9 cellular contexts compared by ENCODE assay signal in genomic region chr3:37245003-37245402, GRCh38. TPM values are rescaled to one million over a fixed set of nuclear protein-coding genes. Genes with fewer than 3 reads are reported as not detected.
DNase-seq lines count a peak whose midpoint lies in the region; ATAC-seq and TF ChIP-seq lines count a peak whose summit lies in the region.
"Had no signal": no experiment of that assay in that cellular context is flagged by ENCODE, and none has a peak within 500 bp of the region (broad histone marks: within the 10 kb centered on the region; RNA-seq: fewer than 3 reads in every experiment).

No MANE protein-coding gene starts in this region.

- peak overlapping the region; percentile 96 for H3K4me3 Mint-ChIP-seq in GM23338

- in situ Hi-C loops in Panc1 (cut with HindIII; ENCODE audit: low pct_unique_long_range_greater_than_20kb, low sequenced_read_pairs): no loop called here

- POLR2A ChIA-PET in Panc1 (lab: Charles Lee): no interaction called here

- BruUV-seq in Panc1 (replicated peaks; lab: Mats Ljungman, UMichigan): TSS peak; percentile 71

- DNase-seq in GM23338 (ENCODE audit: low spot score) (no peak), Panc1 (ENCODE audit: low read depth, low spot score) (no peak), fibroblast of the aortic adventitia (ENCODE audit: low read depth) (no peak), skeletal muscle cell (ENCODE audit: low read depth) (no peak), NCI-H1048 (lab: John Stamatoyannopoulos, UW) (no peak), NOMO-1 treated with DMSO at 0.1 percent for 48 hours (lab: John Stamatoyannopoulos, UW; ENCODE audit: unreplicated experiment) (no peak), islet precursor cell (no peak)
- DNase-seq: central memory CD4-positive, alpha-beta T cell; NCI-H187 had no signal

- H3K36me3 ChIP-seq in GM23338 (ENCODE audit: insufficient read depth): no peaks in the 10 kb centered on the region
- peaks cover 4% of the 10 kb centered on the region for H3K36me3 ChIP-seq in Panc1 (ENCODE audit: control insufficient read depth, insufficient read depth, low read length)

- H3K27ac ChIP-seq in GM23338 (ENCODE audit: low read depth): no peak overlapping the region
- H3K27ac ChIP-seq in Panc1 (ENCODE audit: low read length): peak overlapping the region; percentile 83; the same call in 1 of the 2 replicates

- ATAC-seq in GM23338 (no peak), Panc1 (no peak)

- H3F3A ChIP-seq in GM23338 (replicated peaks; ENCODE audit: low read depth): peaks cover 3% of the 10 kb centered on the region; the same call in 1 of the 2 replicates

- no peaks in the 10 kb centered on the region; the same call in 1 of the 3 replicates for H3K36me3 Mint-ChIP-seq in GM23338 (ENCODE audit: low read depth)

- H3K27ac Mint-ChIP-seq in GM23338: no peak overlapping the region

- no peak for TF ChIP-seq CTCF in GM23338 (conservative IDR thresholded peaks at IDR 0.05; ENCODE audit: low read depth in 2 of 2)
- TF ChIP-seq CTCF in Panc1 (IDR thresholded peaks at IDR 0.05): no peak
- no peak for TF ChIP-seq CTCF in fibroblast of the aortic adventitia (IDR thresholded peaks at IDR 0.05; ENCODE audit: insufficient read depth, low read length)

- peaks cover 10% of the 10 kb centered on the region for H3K27me3 Mint-ChIP-seq in GM23338 (ENCODE audit: insufficient read depth, low read depth, poor library complexity)

- H3K4me1 ChIP-seq in GM23338 (ENCODE audit: insufficient read depth): peaks cover 32% of the 10 kb centered on the region
- H3K4me1 ChIP-seq in Panc1 (ENCODE audit: control insufficient read depth, insufficient read depth, low read length): peaks cover 16% of the 10 kb centered on the region

- no peaks in the 10 kb centered on the region for H3K27me3 ChIP-seq in GM23338 (ENCODE audit: insufficient read depth)
- no peaks in the 10 kb centered on the region for H3K27me3 ChIP-seq in Panc1 (ENCODE audit: control insufficient read depth, insufficient read depth, low read length)

- CTCF ChIA-PET in Panc1 (lab: Charles Lee): no interaction called here

- H4K20me1 ChIP-seq in GM23338 (replicated peaks; ENCODE audit: insufficient read depth): peaks cover 6% of the 10 kb centered on the region

- intact Hi-C loops in Panc1 (cut with micrococcal nuclease; ENCODE audit: unreplicated experiment): no loop called here

- H3K4me3 ChIP-seq in GM23338 (peak overlapping the region; percentile 93), Panc1 (ENCODE audit: low read depth in 2 of 2, low read length in 2 of 2) (peak overlapping the region; percentile 91; a peak in 3 of 4 replicates), fibroblast of the aortic adventitia (ENCODE audit: low read depth, low read length) (peak overlapping the region; percentile 88), skeletal muscle cell (ENCODE audit: low read depth, low read length) (peak overlapping the region; percentile 61)

- peaks cover 5% of the 10 kb centered on the region; the same call in 1 of the 3 replicates for H3K9me3 Mint-ChIP-seq in GM23338

- peaks cover 63% of the 10 kb centered on the region for H3K79me2 ChIP-seq in GM23338 (replicated peaks; ENCODE audit: insufficient read depth)

- H3K9me2 ChIP-seq in GM23338 (ENCODE audit: insufficient read depth): 0 out of 2 replicates have a peak, but pooled peaks cover 3% of the 10 kb centered on the region

- H3K9me3 ChIP-seq in Panc1 (ENCODE audit: control insufficient read depth, insufficient read depth, low read depth, low read length): no peaks in the 10 kb centered on the region

- peak overlapping the region; percentile 77 for H3K4me2 ChIP-seq in GM23338

- peaks cover 19% of the 10 kb centered on the region for H3K4me1 Mint-ChIP-seq in GM23338

- H2AFZ ChIP-seq in GM23338: no peak overlapping the region

TF ChIP-seq in GM23338, 12 proteins besides CTCF, POLR2A, EP300 and RAD21:
- no peak for TF ChIP-seq POLR2AphosphoS5 (IDR thresholded peaks at IDR 0.05; ENCODE audit: low read depth)
- no peak for TF ChIP-seq STAT1 (IDR thresholded peaks at IDR 0.05; ENCODE audit: unreplicated experiment)
- TF ChIP-seq ZNF114 (CRISPR knock-in tag; IDR thresholded peaks at IDR 0.05): no peak
- TF ChIP-seq CREB1 (CRISPR knock-in tag; IDR thresholded peaks at IDR 0.05; ENCODE audit: low read depth): no peak
- TF ChIP-seq NANOG (IDR thresholded peaks at IDR 0.05; ENCODE audit: borderline replicate concordance): no peak
- no peak for TF ChIP-seq ZNF331 (CRISPR knock-in tag; IDR thresholded peaks at IDR 0.05; ENCODE audit: low read depth)

RNA-seq across cellular contexts. Expression of gene GOLGA4, which starts 1.9 kb away (rescaled TPM):
- total RNA-seq in GM23338 (2014; rRNA removed; shearing (Covaris generic)): 97.8 and 116 TPM in 2 replicates
- 96.3 and 136 TPM in 2 replicates for polyA plus RNA-seq in GM23338 (2016; fragmentation: Nextera tagmentation; extraction: Ambion mirVana)
- total RNA-seq in Panc1 (2021; ENCODE audit: unreplicated experiment) (59.6 TPM), fibroblast of the aortic adventitia (ENCODE audit: low replicate concordance) (88.1 and 118 TPM in 2 replicates)
- polyA plus RNA-seq in Panc1 (2012; ENCODE audit: insufficient read length): 16.5 TPM
